In the genomic region with DNA sequence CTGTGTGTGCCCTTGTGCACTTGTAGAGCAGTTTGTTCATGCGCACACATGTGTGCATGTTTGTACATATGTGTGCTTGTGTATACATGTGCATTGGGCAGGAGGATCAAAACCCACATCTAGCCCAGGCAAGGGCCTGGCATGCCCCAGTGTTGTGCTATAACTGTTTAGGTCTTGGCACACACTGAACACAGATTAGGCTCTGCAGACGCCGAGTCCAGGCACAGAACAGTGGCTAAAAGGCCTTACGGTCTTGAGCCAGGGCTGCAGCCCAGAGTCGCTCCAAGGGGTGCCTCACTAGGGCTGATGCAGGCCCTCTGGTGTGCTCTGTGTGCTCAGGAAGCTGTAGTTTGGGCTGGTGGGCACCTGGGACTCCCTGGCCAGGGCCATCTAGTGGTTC, we compare ENCODE assay signal across 18 cellular contexts. TPM values are rescaled to one million over a fixed set of nuclear protein-coding genes. Genes with fewer than 3 reads are reported as not detected.
DNase-seq lines count a peak whose midpoint lies in the region; ATAC-seq and TF ChIP-seq lines count a peak whose summit lies in the region.
"Had no signal": no experiment of that assay in that cellular context is flagged by ENCODE, and none has a peak within 500 bp of the region (broad histone marks: within the 10 kb centered on the region; RNA-seq: fewer than 3 reads in every experiment).

No MANE protein-coding gene starts in this region.

- H3K27ac Mint-ChIP-seq in activated naive CD8-positive, alpha-beta T cell: peak overlapping the region; percentile 94

- H3K4me1 Mint-ChIP-seq in activated naive CD8-positive, alpha-beta T cell (ENCODE audit: low read depth): peaks cover 31% of the 10 kb centered on the region

- no peaks in the 10 kb centered on the region for H3K27me3 ChIP-seq in heart right ventricle
- H3K27me3 ChIP-seq in thoracic aorta (replicated peaks; ENCODE audit: insufficient read depth): no peaks in the 10 kb centered on the region
- H3K27me3 ChIP-seq in brain microvascular endothelial cell (replicated peaks): no peaks in the 10 kb centered on the region

- peaks cover 36 to 66% (median 56%) of the 10 kb centered on the region in 9 donors for H3K4me1 ChIP-seq in heart right ventricle
- H3K4me1 ChIP-seq in thoracic aorta (ENCODE audit: control insufficient read depth in 1 of 2, low read depth in 2 of 2): peaks cover 29 to 49% of the 10 kb centered on the region in 2 donors

- ATAC-seq in Right ventricle myocardium inferior: peak; percentile 33
- ATAC-seq in heart right ventricle: peak in 5 of 8 donors; percentile 13 to 44 (median 32)
- no peak for ATAC-seq in thoracic aorta (ENCODE audit: insufficient number of reproducible peaks, low FRiP score, low read depth)

- no peak overlapping the region for H3K4me3 Mint-ChIP-seq in activated naive CD8-positive, alpha-beta T cell
- H3K4me3 Mint-ChIP-seq: CD4-positive, alpha-beta T cell; IgD-negative memory B cell had no signal

- intact Hi-C loops in Right ventricle myocardium inferior (cut with DNase I): loop anchor here (5.0 kb wide), 2 partner anchors 36 to 51 kb away; no protein-coding TSS in a partner anchor
- intact Hi-C loops in cardiac septum (cut with DNase I): loop anchor here (2.0 to 5.0 kb wide), 2 partner anchors 36 to 66 kb away; no protein-coding TSS in a partner anchor
- intact Hi-C loops in heart right ventricle (cut with DNase I): loop anchor here in 3 of 10 donors (5.0 kb wide), 2 partner anchors 36 to 66 kb away; no protein-coding TSS in a partner anchor

- no peaks in the 10 kb centered on the region for H3K27me3 Mint-ChIP-seq in activated naive CD8-positive, alpha-beta T cell
- H3K27me3 Mint-ChIP-seq: CD4-positive, alpha-beta T cell had no signal

- WGBS in heart right ventricle, 2 donors: 62 to 70% methylated on average over 5 of the region's 5 CpGs

- no peaks in the 10 kb centered on the region for H3K9me3 Mint-ChIP-seq in activated naive CD8-positive, alpha-beta T cell (ENCODE audit: low read depth)
- H3K9me3 Mint-ChIP-seq: CD4-positive, alpha-beta T cell; IgD-negative memory B cell had no signal

- H3K36me3 ChIP-seq in heart right ventricle (no peaks in the 10 kb centered on the region), thoracic aorta (no peaks in the 10 kb centered on the region), brain microvascular endothelial cell (replicated peaks) (no peaks in the 10 kb centered on the region)

- TF ChIP-seq CTCF in heart right ventricle (IDR thresholded peaks at IDR 0.05) (no peak), thoracic aorta (IDR thresholded peaks at IDR 0.05) (no peak), brain microvascular endothelial cell (IDR thresholded peaks at IDR 0.05; ENCODE audit: low read depth, low read length, missing control alignments) (no peak)

- no peaks in the 10 kb centered on the region for H3K9me3 ChIP-seq in heart right ventricle
- H3K9me3 ChIP-seq in thoracic aorta: no peaks in the 10 kb centered on the region
- H3K9me3 ChIP-seq: SK-N-SH had no signal

- DNase-seq in Right ventricle myocardium inferior (ENCODE audit: missing footprints) (no peak), cardiac septum (ENCODE audit: low spot score) (no peak), heart right ventricle (no peak), thoracic aorta (ENCODE audit: low spot score) (no peak), brain microvascular endothelial cell (no peak), AG08395 (ENCODE audit: low spot score) (no peak)
- DNase-seq in activated CD4-positive, CD25-positive, alpha-beta regulatory T cell treated with anti-CD3 and anti-CD28 coated beads, Interleukin-2, amount 50 U/mL, for 72 hours: no peak
- DNase-seq: CD4-positive, alpha-beta T cell; dermis blood vessel endothelial cell; glutamatergic neuron; H7; left cardiac atrium; NCI-H2107; NCI-H524; posterior cingulate gyrus; SK-N-SH had no signal

- H3K36me3 Mint-ChIP-seq in activated naive CD8-positive, alpha-beta T cell: no peaks in the 10 kb centered on the region
- H3K36me3 Mint-ChIP-seq: IgD-negative memory B cell had no signal

- H3K4me3 ChIP-seq in heart right ventricle (no peak overlapping the region), thoracic aorta (no peak overlapping the region), brain microvascular endothelial cell (ENCODE audit: low read depth, low read length) (no peak overlapping the region)

- in situ Hi-C loops in brain microvascular endothelial cell (cut with HindIII; ENCODE audit: low pct_ligation_motif_present, low sequenced_read_pairs): no loop called here

- H3K27ac ChIP-seq in heart right ventricle (peak overlapping the region; percentile 71 to 98 (median 90)), thoracic aorta (peak overlapping the region; percentile 96 to 98), brain microvascular endothelial cell (no peak overlapping the region)

RNA-seq across cellular contexts. Expression of gene YKT6, which starts 55.7 kb away (rescaled TPM):
- total RNA-seq in Right ventricle myocardium inferior (58.0 TPM), cardiac septum (56.1 TPM), heart right ventricle (10 to 100 TPM; 42.2 to 58.2 (median 47.7) TPM), thoracic aorta (10 to 100 TPM; 62.0 to 69.6 TPM)
- 10 to 100 TPM; 27.7 to 79.6 TPM for polyA plus RNA-seq in heart right ventricle
